Comparison of ENCODE assay signal across 21 cellular contexts in the genomic region with DNA sequence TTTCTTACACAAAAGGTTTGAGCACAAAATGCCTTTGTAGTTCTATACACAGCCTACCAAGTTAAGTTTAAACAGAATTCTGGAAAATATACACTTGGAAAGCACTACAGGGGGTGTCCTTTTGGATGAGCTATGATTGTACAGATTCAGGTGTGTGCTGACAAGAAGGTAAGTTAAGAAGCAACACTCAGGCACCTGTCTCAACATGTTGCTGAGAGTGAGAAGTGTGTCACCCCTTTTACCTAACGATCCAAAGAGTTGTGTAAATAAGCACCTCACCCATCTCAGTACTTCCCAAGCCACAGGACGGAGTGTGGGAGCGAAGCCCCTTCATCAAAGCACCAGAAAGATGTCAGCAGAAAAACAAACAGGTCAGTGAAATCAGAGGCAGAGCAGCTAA.
"Had no signal": no experiment of that assay in that cellular context is flagged by ENCODE, and none has a peak within 500 bp of the region (broad histone marks: within the 10 kb centered on the region; RNA-seq: fewer than 3 reads in every experiment).

No MANE protein-coding gene starts in this region.

- H3K27ac Mint-ChIP-seq: activated B cell treated with CpG ODN at 0.5 μM for 24 hours; activated CD8-positive, alpha-beta T cell treated with anti-CD3 and anti-CD28 coated beads for 36 hours; activated naive CD8-positive, alpha-beta T cell; effector memory CD8-positive, alpha-beta T cell; natural killer cell treated with Interleukin-12 subunit alpha and Interleukin-12 subunit beta and Interleukin-15 and Interleukin-18, amount 100 ng/mL, for 72 hours; progenitor cell of endocrine pancreas; stimulated activated naive CD8-positive, alpha-beta T cell treated with anti-CD3 and anti-CD28 coated beads, Interleukin-15, Interleukin-2, amounts not matched to agents 100 ng/mL and 50 ng/mL, for 24 hours had no signal

- H3K27me3 Mint-ChIP-seq: activated B cell treated with CpG ODN at 0.5 μM for 24 hours had no signal

- ATAC-seq: activated CD8-positive, alpha-beta T cell treated with anti-CD3 and anti-CD28 coated beads for 36 hours; body of pancreas; effector memory CD8-positive, alpha-beta T cell; left lung; natural killer cell treated with Interleukin-12 subunit alpha and Interleukin-12 subunit beta and Interleukin-15 and Interleukin-18, amount 100 ng/mL, for 72 hours had no signal

- H3K9me3 ChIP-seq: body of pancreas, left lung, upper lobe of left lung had no signal

- H3K4me3 Mint-ChIP-seq: activated B cell treated with CpG ODN at 0.5 μM for 24 hours; activated CD8-positive, alpha-beta T cell treated with anti-CD3 and anti-CD28 coated beads for 36 hours; activated naive CD8-positive, alpha-beta T cell; effector memory CD8-positive, alpha-beta T cell; natural killer cell treated with Interleukin-12 subunit alpha and Interleukin-12 subunit beta and Interleukin-15 and Interleukin-18, amount 100 ng/mL, for 72 hours; stimulated activated naive CD8-positive, alpha-beta T cell treated with anti-CD3 and anti-CD28 coated beads, Interleukin-15, Interleukin-2, amounts not matched to agents 100 ng/mL and 50 ng/mL, for 24 hours had no signal

- FAIRE-seq: keratinocyte, TTC549 had no signal

- H3K27ac ChIP-seq: body of pancreas, hepatocyte, left lung, upper lobe of left lung had no signal

- DNase-seq: activated B cell treated with CpG ODN at 0.5 μM for 24 hours; activated CD4-positive, alpha-beta T cell treated with anti-CD3 and anti-CD28 coated beads for 48 hours; activated CD8-positive, alpha-beta memory T cell treated with anti-CD3 and anti-CD28 coated beads, Interleukin-2, amount 50 U/mL, for 4 hours; activated CD8-positive, alpha-beta T cell treated with anti-CD3 and anti-CD28 coated beads for 36 hours; activated effector memory CD4-positive, alpha-beta T cell treated with anti-CD3 and anti-CD28 coated beads, Interleukin-2, amount 50 U/mL, for 16 hours; activated T-cell treated with anti-CD3 and anti-CD28 coated beads, Interleukin-2, amount 50 U/mL, for 48 hours; body of pancreas; cerebellar nuclear complex; dermis blood vessel endothelial cell; effector memory CD8-positive, alpha-beta T cell; left lung; mesendoderm; SW 1271; upper lobe of left lung had no signal

- H3K27me3 ChIP-seq: body of pancreas, hepatocyte, left lung, upper lobe of left lung had no signal

- H3K9me3 Mint-ChIP-seq: activated B cell treated with CpG ODN at 0.5 μM for 24 hours; activated CD8-positive, alpha-beta T cell treated with anti-CD3 and anti-CD28 coated beads for 36 hours; effector memory CD8-positive, alpha-beta T cell; natural killer cell treated with Interleukin-12 subunit alpha and Interleukin-12 subunit beta and Interleukin-15 and Interleukin-18, amount 100 ng/mL, for 72 hours; stimulated activated naive CD8-positive, alpha-beta T cell treated with anti-CD3 and anti-CD28 coated beads, Interleukin-15, Interleukin-2, amounts not matched to agents 100 ng/mL and 50 ng/mL, for 24 hours had no signal

- H3K4me1 Mint-ChIP-seq: activated B cell treated with CpG ODN at 0.5 μM for 24 hours had no signal

- H3K4me1 ChIP-seq: body of pancreas, left lung had no signal

- H3K36me3 Mint-ChIP-seq: activated naive CD8-positive, alpha-beta T cell had no signal

- H3K4me3 ChIP-seq: body of pancreas, hepatocyte, left lung, upper lobe of left lung had no signal
